ENCODE assay signal across 20 cellular contexts in genomic region chr2:15864176-15864769, GRCh38.
"Had no signal": no experiment of that assay in that cellular context is flagged by ENCODE, and none has a peak within 500 bp of the region (broad histone marks: within the 10 kb centered on the region; RNA-seq: fewer than 3 reads in every experiment).

No MANE protein-coding gene starts in this region.

- DNase-seq: stimulated activated CD4-positive, alpha-beta T cell treated with anti-CD3 and anti-CD28 coated beads, Interleukin-2, amount 100 ng/mL, for 48 hours; stimulated activated CD4-positive, alpha-beta T cell treated with anti-CD3 and anti-CD28 coated beads, Interleukin-4, amount 100 ng/mL, for 1 hour; stimulated activated CD4-positive, alpha-beta T cell treated with anti-CD3 and anti-CD28 coated beads, Interleukin-4, amount 100 ng/mL, for 24 hours; stimulated activated CD4-positive, alpha-beta T cell treated with anti-CD3 and anti-CD28 coated beads, Interleukin-4, amount 100 ng/mL, for 4 hours; stimulated activated CD8-positive, alpha-beta memory T cell treated with anti-CD3 and anti-CD28 coated beads, Interleukin-4, amount 100 ng/mL, for 48 hours; stimulated activated naive B cell treated with anti-CD40 and anti-IgM and Interleukin-4, amounts not matched to agents 10 μg/mL and 1 μg/mL and 100 μg/mL, for 72 hours; stimulated activated naive CD4-positive, alpha-beta T cell; stimulated activated naive CD4-positive, alpha-beta T cell treated with Interleukin-2 at 50 U/mL for 16 hours; stimulated activated naive CD8-positive, alpha-beta T cell treated with anti-CD3 and anti-CD28 coated beads, Interleukin-15, amount 100 ng/mL, for 72 hours; stimulated activated naive CD8-positive, alpha-beta T cell treated with anti-CD3 and anti-CD28 coated beads, Interleukin-15, Interleukin-2, amounts not matched to agents 100 U/mL and 50 U/mL, for 24 hours; stomach; substantia nigra; testis; thyroid gland; tibial artery; transverse colon; trophoblast cell; upper lobe of left lung; upper lobe of right lung; uterus had no signal
